ENCODE assay signal across 8 cellular contexts in the genomic region with DNA sequence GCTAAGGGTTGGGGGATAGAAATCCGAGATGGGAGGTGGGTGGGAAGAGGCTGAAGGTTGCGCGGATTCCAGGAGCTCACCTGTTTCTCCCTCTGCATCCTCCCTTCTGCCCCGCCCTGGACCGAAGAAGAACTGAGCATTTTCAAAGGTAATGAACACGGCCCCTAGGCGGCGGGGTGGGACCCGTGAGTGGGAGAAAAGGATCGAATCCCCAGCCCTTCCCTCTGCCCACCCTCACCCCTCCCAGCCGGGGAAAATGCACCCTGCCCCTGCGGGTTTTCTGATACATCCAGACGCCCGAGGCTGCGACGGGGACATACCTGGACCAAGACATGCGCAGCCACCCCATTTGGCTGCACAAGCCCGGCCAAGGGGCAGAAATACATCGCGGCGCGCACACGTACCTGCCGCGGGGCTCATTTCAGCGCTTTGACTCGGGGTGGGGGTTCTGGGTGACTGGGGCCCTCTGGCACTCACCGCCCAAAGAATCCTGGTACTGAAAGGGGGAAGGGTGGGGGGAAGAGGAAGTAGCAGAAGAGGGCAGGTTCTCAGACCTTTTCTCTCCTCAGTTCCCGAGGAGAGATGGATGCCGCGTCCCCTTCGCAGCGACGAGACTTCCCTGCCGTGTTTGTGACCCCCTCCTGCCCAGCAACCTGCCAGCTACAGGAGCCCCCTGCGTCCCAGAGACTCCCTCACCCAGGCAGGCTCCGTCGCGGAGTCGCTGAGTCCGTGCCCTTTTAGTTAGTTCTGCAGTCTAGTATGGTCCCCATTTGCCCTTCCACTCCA. TPM values are rescaled to one million over a fixed set of nuclear protein-coding genes. Genes with fewer than 3 reads are reported as not detected.
A peak's percentile ranks its signal among the peaks of the same experiment; 100 is the strongest.
DNase-seq lines count a peak whose midpoint lies in the region; ATAC-seq and TF ChIP-seq lines count a peak whose summit lies in the region.

No MANE protein-coding gene starts in this region.

- H3K9me3 Mint-ChIP-seq in T-cell (no peaks in the 10 kb centered on the region), nephron (no peaks in the 10 kb centered on the region)

- POLR2A ChIA-PET in T-cell (lab: Charles Lee), result interaction anchor here (0.5 to 1.0 kb wide), 6 partner anchors 25 to 125 kb away, joined by 3 to 5 read pairs (median 3); a partner anchor contains a TSS

- DNase-seq in NCI-H1417 (lab: John Stamatoyannopoulos, UW) (peak in 2 of 3 experiments; percentile 53 to 62), NCI-H1417 treated with DMSO at 0.1 percent for 48 hours (lab: John Stamatoyannopoulos, UW) (no peak), T-cell (peak in 10 of 34 experiments; percentile 14 to 37 (median 28)), GM19240 (ENCODE audit: insufficient read length, low spot score) (no peak), epidermal melanocyte (ENCODE audit: insufficient read length, low spot score) (no peak)

- H3K36me3 Mint-ChIP-seq in T-cell, result no peaks in the 10 kb centered on the region
- no peaks in the 10 kb centered on the region for H3K36me3 Mint-ChIP-seq in nephron (ENCODE audit: low read depth)

- H3K4me3 Mint-ChIP-seq in T-cell, result peak overlapping the region; percentile 93 to 97 (median 97)
- peak overlapping the region; percentile 82 to 85 (median 83) for H3K4me3 Mint-ChIP-seq in nephron

- H3K27me3 Mint-ChIP-seq in T-cell, result peaks cover 5 to 7% of the 10 kb centered on the region in 2 donors
- peaks cover 100% of the 10 kb centered on the region for H3K27me3 Mint-ChIP-seq in nephron (ENCODE audit: low read depth)

- peak overlapping the region; percentile 22 for H3K9ac ChIP-seq in endocrine pancreas (ENCODE audit: control insufficient read depth, insufficient read depth, low read length)

- H3K27ac Mint-ChIP-seq in T-cell, result peak overlapping the region; percentile 91 to 98
- H3K27ac Mint-ChIP-seq in nephron, result no peak overlapping the region

- no peaks in the 10 kb centered on the region for H3K4me1 ChIP-seq in endocrine pancreas (ENCODE audit: control insufficient read depth, insufficient read depth, low read length)

- TF ChIP-seq CTCF in nephron (IDR thresholded peaks at IDR 0.05; ENCODE audit: unreplicated experiment in 3 of 3), result peak in 1 of 3 experiments; percentile 14

- H3K36me3 ChIP-seq in endocrine pancreas (ENCODE audit: control insufficient read depth, insufficient read depth, low read length), result no peaks in the 10 kb centered on the region

- no peaks in the 10 kb centered on the region for H3K27me3 ChIP-seq in endocrine pancreas (ENCODE audit: control insufficient read depth, insufficient read depth, low read length)

- H3K9me3 ChIP-seq in endocrine pancreas (ENCODE audit: control insufficient read depth, low read length), result no peaks in the 10 kb centered on the region

- CTCF ChIA-PET in T-cell (lab: Charles Lee), result interaction anchor here (0.6 to 3.0 kb wide), 33 partner anchors 9 to 888 kb away, joined by 3 to 30 read pairs (median 4); a partner anchor contains a TSS

- H3K4me1 Mint-ChIP-seq in T-cell (peaks cover 14 to 28% (median 16%) of the 10 kb centered on the region in 3 donors), nephron (peaks cover 19% of the 10 kb centered on the region)

- ATAC-seq in HG02943 (IDR thresholded peaks at IDR 0.05; ENCODE audit: low read depth, unreplicated experiment) (peak; percentile 21), T-cell (replicated peaks in 1 of 4) (peak; percentile 18 to 44 (median 32))

- H3K4me3 ChIP-seq in endocrine pancreas (ENCODE audit: control insufficient read depth, insufficient read depth, low read length), result no peak overlapping the region

RNA-seq across cellular contexts. Expression of a gene that starts 6.0 kb away (rescaled TPM):
- total RNA-seq in T-cell, result 1 to 10 TPM in 2 of 5 donors, under 1 TPM in 3; 0.66 to 1.6 (median 0.98) TPM

RNA-seq across cellular contexts. Expression of a gene that starts 6.3 kb away (rescaled TPM):
- 10 to 100 TPM in 1 of 5 donors, 1 to 10 TPM in 1, under 1 TPM in 3; 0.26 to 11.0 (median 0.89) TPM for total RNA-seq in T-cell

RNA-seq across cellular contexts. Expression of a gene that starts 16.1 kb away (rescaled TPM):
- 1 to 10 TPM; 1.2 to 3.5 (median 2.5) TPM for total RNA-seq in T-cell

RNA-seq across cellular contexts. Expression of a gene that starts 54.2 kb away (rescaled TPM):
- total RNA-seq in T-cell, result 10 to 100 TPM; 10.1 to 25.2 (median 19.9) TPM

Comparison
In these comparisons a context has a peak if more than half of its experiments do, and no peak if none do; other contexts are left out.
1. DNase-seq: peak in NCI-H1417 (2 of 3); none in NCI-H1417 treated with DMSO at 0.1 percent for 48 hours (single experiment), GM19240 (single experiment) and epidermal melanocyte (single experiment).
2. H3K27ac Mint-ChIP-seq: peak in T-cell (2 of 2); none in nephron (0 of 3).